1 cellular context compared by ENCODE assay signal in the genomic region with DNA sequence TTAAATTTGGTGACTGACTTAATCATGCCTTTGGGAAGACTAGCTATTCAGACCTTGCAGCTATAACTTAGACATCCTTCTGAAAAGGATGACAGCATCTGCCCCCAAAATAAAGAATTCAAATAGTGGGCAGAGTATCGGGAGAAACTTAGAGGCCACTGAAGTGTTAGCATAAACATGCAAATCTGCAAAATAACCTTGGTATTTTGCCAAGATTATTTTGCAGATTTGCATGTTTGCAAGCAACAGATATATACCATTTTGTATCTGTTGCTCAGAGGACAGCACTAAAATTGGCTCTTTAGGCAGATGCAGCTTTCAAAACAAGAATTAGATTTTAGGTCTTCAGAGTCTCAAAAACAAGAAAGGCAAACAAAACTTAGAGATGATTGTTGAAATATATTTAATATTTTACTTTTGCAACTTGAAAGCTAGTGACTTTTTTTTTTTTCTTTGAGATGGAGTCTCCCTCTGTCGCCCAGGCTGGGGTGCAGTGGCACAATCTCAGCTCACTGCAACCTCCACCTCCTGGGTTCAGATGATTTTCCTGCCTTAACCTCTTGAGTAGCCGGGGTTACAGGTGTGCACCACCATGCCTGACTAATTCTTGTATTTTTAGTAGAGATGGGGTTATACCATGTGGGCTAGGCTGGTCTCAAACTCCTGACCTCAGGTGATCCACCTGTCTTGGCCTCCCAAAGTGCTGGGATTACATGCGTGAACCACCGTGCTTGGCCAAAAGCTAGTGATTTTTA.
TF ChIP-seq lines count a peak whose summit lies in the region.

No MANE protein-coding gene starts in this region.

TF ChIP-seq in GM12878, 131 proteins besides CTCF, POLR2A, EP300 and RAD21:
- TF ChIP-seq, protein P1, sequence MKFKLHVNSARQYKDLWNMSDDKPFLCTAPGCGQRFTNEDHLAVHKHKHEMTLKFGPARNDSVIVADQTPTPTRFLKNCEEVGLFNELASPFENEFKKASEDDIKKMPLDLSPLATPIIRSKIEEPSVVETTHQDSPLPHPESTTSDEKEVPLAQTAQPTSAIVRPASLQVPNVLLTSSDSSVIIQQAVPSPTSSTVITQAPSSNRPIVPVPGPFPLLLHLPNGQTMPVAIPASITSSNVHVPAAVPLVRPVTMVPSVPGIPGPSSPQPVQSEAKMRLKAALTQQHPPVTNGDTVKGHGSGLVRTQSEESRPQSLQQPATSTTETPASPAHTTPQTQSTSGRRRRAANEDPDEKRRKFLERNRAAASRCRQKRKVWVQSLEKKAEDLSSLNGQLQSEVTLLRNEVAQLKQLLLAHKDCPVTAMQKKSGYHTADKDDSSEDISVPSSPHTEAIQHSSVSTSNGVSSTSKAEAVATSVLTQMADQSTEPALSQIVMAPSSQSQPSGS (IDR thresholded peaks at IDR 0.05; ENCODE audit: low read length), result peak; percentile 33; the same call in 1 of the 2 replicates
- no peak for TF ChIP-seq REST (IDR thresholded peaks at IDR 0.05; ENCODE audit: low read depth, low read length)
